Comparison of ENCODE assay signal across 14 cellular contexts in the genomic region with DNA sequence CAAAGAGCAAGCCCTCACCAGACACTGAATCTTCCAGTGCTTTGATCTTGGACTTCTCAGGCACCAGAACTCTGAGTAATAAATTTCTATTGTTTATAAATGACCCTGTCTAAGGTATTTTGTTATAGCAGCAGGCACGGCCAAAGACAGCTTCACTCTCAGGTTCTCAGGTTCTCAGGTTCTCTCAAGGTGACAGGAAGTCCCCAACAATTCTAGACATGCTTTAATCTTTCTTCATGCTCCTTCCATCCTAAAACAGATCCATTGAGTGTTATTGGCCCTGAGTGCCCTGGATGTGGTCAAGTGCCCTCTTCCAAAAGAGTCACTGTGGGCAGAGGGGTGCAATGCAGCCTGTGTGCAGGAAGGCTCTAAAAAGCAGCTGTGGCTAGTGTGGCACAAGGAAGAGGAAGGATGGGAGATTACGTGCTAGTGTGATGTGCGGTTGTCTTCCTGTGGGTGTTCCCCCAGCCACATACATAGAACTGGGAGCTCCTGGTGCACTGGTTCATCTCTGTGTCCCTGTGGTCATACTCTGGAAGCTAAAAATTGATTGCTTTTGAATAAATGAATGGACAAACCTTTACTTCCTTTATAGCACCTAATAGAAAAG. TPM values are rescaled to one million over a fixed set of nuclear protein-coding genes. Genes with fewer than 3 reads are reported as not detected.
DNase-seq lines count a peak whose midpoint lies in the region; ATAC-seq, FAIRE-seq and TF ChIP-seq lines count a peak whose summit lies in the region.
"Had no signal": no experiment of that assay in that cellular context is flagged by ENCODE, and none has a peak within 500 bp of the region (broad histone marks: within the 10 kb centered on the region; RNA-seq: fewer than 3 reads in every experiment).

No MANE protein-coding gene starts in this region.

- peak overlapping the region; percentile 55 for H3K4me3 Mint-ChIP-seq in T-helper 1 cell treated with Interleukin-12 subunit alpha and Interleukin-12 subunit beta and Interleukin-4 antibody, amounts not matched to agents 30 μg/mL and 1 μg/mL, for 36 hours
- H3K4me3 Mint-ChIP-seq in stimulated activated naive CD8-positive, alpha-beta T cell treated with anti-CD3 and anti-CD28 coated beads, Interleukin-15, amount 100 ng/mL, for 72 hours = peak overlapping the region; percentile 58 to 75
- no peak overlapping the region for H3K4me3 Mint-ChIP-seq in type B pancreatic cell

- in situ Hi-C loops in GM12878 (cut with MboI) = no loop called here

- SMC1A ChIA-PET in GM12878 (lab: Charles Lee; ENCODE audit: uncharacterized antibody, unreplicated experiment) = interaction anchor here (0.6 to 1.7 kb wide), 5 partner anchors 9 to 34 kb away, joined by 3 to 7 read pairs (median 3); no protein-coding TSS in a partner anchor

- no peaks in the 10 kb centered on the region for H4K20me1 ChIP-seq in GM12878 (ENCODE audit: control insufficient read depth, insufficient read depth)

- no peak for TF ChIP-seq POLR2A in GM12878 (IDR thresholded peaks at IDR 0.05; ENCODE audit: low read depth, low read length)

- no peak for TF ChIP-seq RAD21 in GM12878 (IDR thresholded peaks at IDR 0.05; ENCODE audit: insufficient read depth, low read depth, low read length)

- H3K79me2 ChIP-seq in GM12878 (ENCODE audit: control insufficient read depth, insufficient read depth, low read length) = no peaks in the 10 kb centered on the region

- peak overlapping the region; percentile 11; the same call in 1 of the 2 replicates for H3K4me2 ChIP-seq in GM12878 (ENCODE audit: control insufficient read depth, insufficient read depth)

- H3K9me3 Mint-ChIP-seq in T-helper 1 cell treated with Interleukin-12 subunit alpha and Interleukin-12 subunit beta and Interleukin-4 antibody, amounts not matched to agents 30 μg/mL and 1 μg/mL, for 36 hours = peaks cover 11% of the 10 kb centered on the region
- peaks cover 0 to 12% of the 10 kb centered on the region in 2 donors for H3K9me3 Mint-ChIP-seq in stimulated activated naive CD8-positive, alpha-beta T cell treated with anti-CD3 and anti-CD28 coated beads, Interleukin-15, amount 100 ng/mL, for 72 hours
- H3K9me3 Mint-ChIP-seq in type B pancreatic cell = no peaks in the 10 kb centered on the region

- H3K4me1 ChIP-seq in right atrium auricular region (no peaks in the 10 kb centered on the region), GM12878 (ENCODE audit: control insufficient read depth, insufficient read depth, low read length) (0 out of 2 replicates have a peak, but pooled peaks cover 4% of the 10 kb centered on the region)

- no peak overlapping the region for H3K9ac ChIP-seq in GM12878 (ENCODE audit: control insufficient read depth, insufficient read depth, low read length)

- CTCF ChIA-PET in GM12878 (lab: Yijun Ruan, JAX) = interaction anchor here (1.2 to 2.2 kb wide), 3 partner anchors 10 to 131 kb away, joined by 4 to 9 read pairs (median 5); a partner anchor contains a TSS

- POLR2A ChIA-PET in GM12878 (lab: Charles Lee) = interaction anchor here (1.3 to 1.7 kb wide), 2 partner anchors 10 to 34 kb away, joined by 3 read pairs; no protein-coding TSS in a partner anchor

- FAIRE-seq in GM12878 (lab: Jason Lieb, UNC) = no peak
- FAIRE-seq: keratinocyte had no signal

- DNase-seq in left cardiac atrium = no peak
- DNase-seq in right atrium auricular region (ENCODE audit: low spot score) = no peak
- DNase-seq in GM12878 (ENCODE audit: low read depth, low spot score) = no peak
- DNase-seq in stimulated activated naive CD8-positive, alpha-beta T cell treated with anti-CD3 and anti-CD28 coated beads, Interleukin-15, amount 100 ng/mL, for 72 hours = peak in 1 of 2 donors; percentile 25
- no peak for DNase-seq in NCI-H2107 (lab: John Stamatoyannopoulos, UW)
- DNase-seq in type B pancreatic cell (ENCODE audit: extremely low spot score, unreplicated experiment) = no peak
- DNase-seq: amniotic stem cell, NCI-H2171, right cardiac atrium, stomach had no signal

- H3K36me3 Mint-ChIP-seq in T-helper 1 cell treated with Interleukin-12 subunit alpha and Interleukin-12 subunit beta and Interleukin-4 antibody, amounts not matched to agents 30 μg/mL and 1 μg/mL, for 36 hours (ENCODE audit: low read depth) = peaks cover 5% of the 10 kb centered on the region
- H3K36me3 Mint-ChIP-seq in type B pancreatic cell = no peaks in the 10 kb centered on the region

- TF ChIP-seq CTCF in right atrium auricular region (IDR thresholded peaks at IDR 0.05) = no peak
- TF ChIP-seq CTCF in GM12878 (IDR thresholded peaks at IDR 0.05 in 2 of 3, conservative IDR thresholded peaks at IDR 0.05 in 1 of 3; ENCODE audit: control insufficient read depth in 2 of 3, extremely low read depth in 1 of 3, insufficient read depth in 1 of 3, low read depth in 3 of 3, low read length in 3 of 3) = no peak
- TF ChIP-seq CTCF in type B pancreatic cell (conservative IDR thresholded peaks at IDR 0.05) = no peak

- no peaks in the 10 kb centered on the region for H3K27me3 ChIP-seq in right atrium auricular region
- H3K27me3 ChIP-seq in GM12878 (replicated peaks in 1 of 2; ENCODE audit: control insufficient read depth in 2 of 2, insufficient read depth in 2 of 2, low read length in 1 of 2) = no peaks in the 10 kb centered on the region

- 33% methylated on average over 3 of the region's 3 CpGs for WGBS in GM12878 (ENCODE audit: insufficient coverage, insufficient replicate concordance, low lambda C conversion rate, missing lambda C conversion rate)

- H3K4me3 ChIP-seq in right atrium auricular region (no peak overlapping the region), GM12878 (no peak overlapping the region)
- H3K4me3 ChIP-seq: SK-N-MC, stomach had no signal

- RAD21 ChIA-PET in GM12878 (lab: Charles Lee; ENCODE audit: unreplicated experiment) = interaction anchor here (0.9 to 1.3 kb wide), 3 partner anchors 35 to 89 kb away, joined by 3 to 4 read pairs (median 3); no protein-coding TSS in a partner anchor

- no peak for TF ChIP-seq EP300 in GM12878 (IDR thresholded peaks at IDR 0.05; ENCODE audit: borderline replicate concordance in 1 of 2, control insufficient read depth in 1 of 2, low read depth in 2 of 2, low read length in 2 of 2)

- H3K27ac ChIP-seq in right atrium auricular region = no peak overlapping the region
- no peak overlapping the region for H3K27ac ChIP-seq in GM12878 (ENCODE audit: control insufficient read depth, insufficient read depth)
- H3K27ac ChIP-seq: SK-N-MC, stomach had no signal

- peak overlapping the region; percentile 80 for H2AFZ ChIP-seq in GM12878 (ENCODE audit: control insufficient read depth, low read depth, low read length)

- no peaks in the 10 kb centered on the region for H3K36me3 ChIP-seq in right atrium auricular region
- no peaks in the 10 kb centered on the region for H3K36me3 ChIP-seq in GM12878 (ENCODE audit: control insufficient read depth in 2 of 2, insufficient read depth in 2 of 2, low read length in 1 of 2)
- H3K36me3 ChIP-seq: stomach had no signal

- H3K4me1 Mint-ChIP-seq in T-helper 1 cell treated with Interleukin-12 subunit alpha and Interleukin-12 subunit beta and Interleukin-4 antibody, amounts not matched to agents 30 μg/mL and 1 μg/mL, for 36 hours (ENCODE audit: low read depth) = peaks cover 18% of the 10 kb centered on the region
- peaks cover 21% of the 10 kb centered on the region for H3K4me1 Mint-ChIP-seq in stimulated activated naive CD8-positive, alpha-beta T cell treated with anti-CD3 and anti-CD28 coated beads, Interleukin-15, amount 100 ng/mL, for 72 hours
- peaks cover 4% of the 10 kb centered on the region for H3K4me1 Mint-ChIP-seq in type B pancreatic cell (ENCODE audit: unreplicated experiment)

- no peaks in the 10 kb centered on the region for H3K27me3 Mint-ChIP-seq in T-helper 1 cell treated with Interleukin-12 subunit alpha and Interleukin-12 subunit beta and Interleukin-4 antibody, amounts not matched to agents 30 μg/mL and 1 μg/mL, for 36 hours (ENCODE audit: low read depth)
- no peaks in the 10 kb centered on the region for H3K27me3 Mint-ChIP-seq in stimulated activated naive CD8-positive, alpha-beta T cell treated with anti-CD3 and anti-CD28 coated beads, Interleukin-15, amount 100 ng/mL, for 72 hours
- peaks cover 7% of the 10 kb centered on the region for H3K27me3 Mint-ChIP-seq in type B pancreatic cell

- intact Hi-C loops in left cardiac atrium (cut with DNase I) = no loop called here
- intact Hi-C loops in GM12878 (cut with micrococcal nuclease; ENCODE audit: unreplicated experiment) = no loop called here

- BruUV-seq in GM12878 (replicated peaks; lab: Mats Ljungman, UMichigan) = no TSS peak

- peak overlapping the region; percentile 82 for H3K27ac Mint-ChIP-seq in T-helper 1 cell treated with Interleukin-12 subunit alpha and Interleukin-12 subunit beta and Interleukin-4 antibody, amounts not matched to agents 30 μg/mL and 1 μg/mL, for 36 hours
- peak overlapping the region; percentile 85 to 94 for H3K27ac Mint-ChIP-seq in stimulated activated naive CD8-positive, alpha-beta T cell treated with anti-CD3 and anti-CD28 coated beads, Interleukin-15, amount 100 ng/mL, for 72 hours
- H3K27ac Mint-ChIP-seq in type B pancreatic cell = no peak overlapping the region

- H3K9me3 ChIP-seq in right atrium auricular region = no peaks in the 10 kb centered on the region
- H3K9me3 ChIP-seq in GM12878 (replicated peaks; ENCODE audit: control insufficient read depth, insufficient read depth, low read length) = no peaks in the 10 kb centered on the region; the same call in 2 of the 3 replicates
- H3K9me3 ChIP-seq: stomach had no signal

- ATAC-seq in left cardiac atrium (peak; percentile 30 to 63), GM12878 (peak; percentile 51), GM18867 (IDR thresholded peaks at IDR 0.05; ENCODE audit: unreplicated experiment) (no peak)
- ATAC-seq in stimulated activated naive CD8-positive, alpha-beta T cell treated with anti-CD3 and anti-CD28 coated beads, Interleukin-15, amount 100 ng/mL, for 72 hours = peak; percentile 84

RNA-seq across cellular contexts. Expression of a gene that starts 11.0 kb away (rescaled TPM):
- total RNA-seq in left cardiac atrium (100 to 1,000 TPM; 204 to 255 TPM), right atrium auricular region (100 to 1,000 TPM; 123 to 135 TPM), GM12878 (2014; rRNA removed) (42.2 and 44.4 TPM in 2 replicates), GM12878 (2014; rRNA removed; fragmentation: Illumina TruSeq; extraction: Trizol) (73.7 and 75.3 TPM in 2 replicates), GM12878 (2021) (151 and 171 TPM in 2 replicates), type B pancreatic cell (ENCODE audit: low replicate concordance) (157 and 216 TPM in 2 replicates)
- total RNA-seq in GM12878 (2013; cell fraction: nucleolus; rRNA removed) = 50.5 and 54.9 TPM in 2 replicates
- 84.8 TPM for polyA plus RNA-seq in GM12878 (2011; ENCODE audit: low read depth)
- polyA plus RNA-seq in GM12878 (2011; rRNA removed) (212 and 237 TPM in 2 replicates), GM12878 (2014; fragmentation: Illumina TruSeq; extraction: Trizol) (200 and 201 TPM in 2 replicates), GM12878 (2014; fragmentation: Nextera tagmentation; extraction: Ambion mirVana) (10 to 100 TPM; 40.3 to 43.0 TPM), GM12878 (2014; rRNA removed) (136 and 148 TPM in 2 replicates), GM12878 (2016; fragmentation: Nextera tagmentation; extraction: Ambion mirVana) (100 to 1,000 TPM; 175 to 183 TPM)
- polyA plus RNA-seq in GM12878 (2011; cell fraction: cytosol; rRNA removed) = 163 and 202 TPM in 2 replicates
- polyA plus RNA-seq in GM12878 (2011; cell fraction: nucleus; rRNA removed) = 39.0 and 42.1 TPM in 2 replicates
- 118 and 135 TPM in 2 replicates for polyA plus RNA-seq in GM12878 (2012)
- polyA minus RNA-seq in GM12878 (2011; rRNA and poly(A)+ RNA removed) = 132 and 142 TPM in 2 replicates
- polyA minus RNA-seq in GM12878 (2011; cell fraction: cytosol; rRNA and poly(A)+ RNA removed) = 53.9 and 75.5 TPM in 2 replicates
- 15.8 and 25.5 TPM in 2 replicates for polyA minus RNA-seq in GM12878 (2011; cell fraction: nucleus; rRNA and poly(A)+ RNA removed)
